ENCODE assay signal across 8 cellular contexts in the genomic region with DNA sequence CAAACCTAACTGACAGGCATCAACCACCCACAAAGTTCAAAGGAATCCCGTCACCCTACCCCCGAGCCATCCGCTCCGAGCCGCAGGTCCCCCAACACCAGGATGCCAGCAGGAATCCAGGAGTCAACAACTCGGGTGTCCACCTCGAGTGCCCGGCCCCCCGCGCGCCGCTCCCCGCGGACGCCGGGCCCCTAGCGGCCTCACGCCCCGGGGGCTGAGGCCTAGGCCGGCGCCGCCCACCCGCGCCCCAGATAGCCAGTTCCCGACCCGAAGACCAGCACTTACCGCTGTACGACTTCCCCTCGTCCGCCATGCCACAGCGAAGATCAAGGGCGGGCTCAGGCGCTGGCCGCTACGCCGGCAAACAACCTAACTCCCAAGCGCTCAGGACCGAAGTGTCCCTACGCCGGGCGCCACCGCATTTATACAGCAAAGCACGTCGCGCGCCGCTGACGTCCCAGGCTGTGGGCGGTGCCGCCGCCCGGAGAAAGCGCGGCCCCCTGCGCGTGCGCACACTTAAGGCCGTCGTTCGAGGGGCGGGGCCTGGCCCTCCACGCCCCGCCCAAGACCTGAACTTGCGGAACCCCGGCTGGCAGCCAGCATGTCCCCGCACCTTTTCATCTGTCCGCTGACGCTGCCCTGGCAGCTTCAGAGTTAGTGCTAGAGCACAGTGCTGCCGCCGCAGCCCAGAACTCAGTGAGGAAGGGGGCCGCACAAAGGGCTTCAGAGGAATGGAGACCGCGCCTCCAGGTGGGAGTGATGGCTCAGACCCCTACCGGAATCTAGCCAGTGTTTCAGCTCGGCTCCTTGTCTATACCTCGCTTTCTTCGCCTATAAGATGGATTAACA. TPM values are rescaled to one million over a fixed set of nuclear protein-coding genes. Genes with fewer than 3 reads are reported as not detected.
DNase-seq lines count a peak whose midpoint lies in the region; ATAC-seq and TF ChIP-seq lines count a peak whose summit lies in the region.

A gene (minus strand): TSS at position 397 of the 849 bp plus-strand sequence. CDS start 84 bp downstream, at position 313.

- peak within 1 kb of the TSS; percentile 59 to 91 for H4K8ac ChIP-seq in IMR-90 (ENCODE audit: low read depth in 2 of 2, low read length in 2 of 2)

- no peaks in the 10 kb centered on the region for H3K27me3 ChIP-seq in IMR-90 (ENCODE audit: control insufficient read depth, insufficient read depth, low read length)

- H3K23ac ChIP-seq in IMR-90 (ENCODE audit: low read depth, low read length) = peak within 1 kb of the TSS; percentile 93

- BruUV-seq in IMR-90 (replicated peaks; lab: Mats Ljungman, UMichigan) = no TSS peak
- no TSS peak for BruUV-seq in OCI-LY7 (replicated peaks; lab: Mats Ljungman, UMichigan)

- peaks cover 26 to 58% of the 10 kb centered on the region in 2 experiments for H3K79me1 ChIP-seq in IMR-90 (ENCODE audit: low read depth in 1 of 2, low read length in 2 of 2)

- DNase-seq in DMS153 (lab: John Stamatoyannopoulos, UW) (peak; percentile 84), IMR-90 (peak; percentile 92), OCI-LY7 (ENCODE audit: low spot score) (peak; percentile 97), activated T-cell treated with anti-CD3 and anti-CD28 coated beads for 1 hour (ENCODE audit: low read depth) (peak; percentile 96), epithelial cell of esophagus (ENCODE audit: low read depth) (peak; percentile 94), mucosa of gallbladder (ENCODE audit: low spot score) (peak; percentile 96)
- peak; percentile 91 for DNase-seq in stimulated activated CD8-positive, alpha-beta memory T cell treated with anti-CD3 and anti-CD28 coated beads, Interleukin-4, amount 100 ng/mL, for 24 hours (ENCODE audit: low read depth)

- no peak for TF ChIP-seq RAD21 in IMR-90 (IDR thresholded peaks at IDR 0.05; ENCODE audit: low read length)

- 1% methylated on average over 49 of the region's 77 CpGs; no CpG with 5 or more reads in 1 of the 2 experiments for WGBS in IMR-90 (ENCODE audit: extremely low coverage in 2 of 2, insufficient read length in 1 of 2), 2 experiments

- H3K4me1 ChIP-seq in IMR-90 (ENCODE audit: control insufficient read depth, insufficient read depth, low read length) = peaks cover 26% of the 10 kb centered on the region
- H3K4me1 ChIP-seq in OCI-LY7 (ENCODE audit: insufficient read depth, low read length, poor library complexity, severe bottlenecking) = peaks cover 31% of the 10 kb centered on the region

- H3K4me3 ChIP-seq in IMR-90 (ENCODE audit: insufficient read depth, low read depth, low read length) (peak within 1 kb of the TSS; percentile 82), OCI-LY7 (ENCODE audit: low read depth, low read length, poor library complexity, severe bottlenecking) (peak within 1 kb of the TSS; percentile 89), epithelial cell of esophagus (ENCODE audit: low read length) (peak within 1 kb of the TSS; percentile 89)

- H4K91ac ChIP-seq in IMR-90 (ENCODE audit: insufficient read depth, low read depth, low read length) = peak within 1 kb of the TSS; percentile 71

- H3K9me3 ChIP-seq in IMR-90 (ENCODE audit: control insufficient read depth, insufficient read depth, low read length) = no peaks in the 10 kb centered on the region
- H3K9me3 ChIP-seq in OCI-LY7 (ENCODE audit: low read length) = no peaks in the 10 kb centered on the region

- H2BK15ac ChIP-seq in IMR-90 (ENCODE audit: low read depth, low read length) = peak within 1 kb of the TSS; percentile 64; the same call in 1 of the 3 replicates

- H2BK20ac ChIP-seq in IMR-90 (ENCODE audit: low read depth, low read length) = 0 out of 2 replicates have a peak within 1 kb of the TSS, but pooled peaks have one; percentile 8

- peak within 1 kb of the TSS; percentile 26 for H3K18ac ChIP-seq in IMR-90 (ENCODE audit: low read depth, low read length)

- peak within 1 kb of the TSS; percentile 99 for H2AFZ ChIP-seq in IMR-90 (replicated peaks; ENCODE audit: low read length, poor library complexity)
- peak within 1 kb of the TSS; percentile 70 for H2AFZ ChIP-seq in OCI-LY7 (ENCODE audit: low read length)

- H4K20me1 ChIP-seq in IMR-90 (ENCODE audit: insufficient read depth, low read length) (peaks cover 18% of the 10 kb centered on the region), OCI-LY7 (ENCODE audit: insufficient read depth, low read length) (peaks cover 8% of the 10 kb centered on the region; the same call in 1 of the 2 replicates)

- intact Hi-C loops in IMR-90 (cut with micrococcal nuclease) (loop anchor here (2.0 kb wide), 1 partner anchor 14 kb away; no protein-coding TSS in a partner anchor), OCI-LY7 (cut with micrococcal nuclease; ENCODE audit: unreplicated experiment) (loop anchor here (1.0 to 2.0 kb wide), 3 partner anchors 18 to 57 kb away; a partner anchor contains a TSS)

- dilution Hi-C loops in IMR-90 (cut with HindIII; ENCODE audit: low sequenced_read_pairs, unreplicated experiment) = no loop called here

- H3K9me1 ChIP-seq in IMR-90 (ENCODE audit: insufficient read depth, low read length) = peaks cover 26% of the 10 kb centered on the region

- H3K79me2 ChIP-seq in OCI-LY7 (ENCODE audit: insufficient read depth, low read depth, low read length) = peaks cover 23% of the 10 kb centered on the region

- peak within 1 kb of the TSS; percentile 91 for H3K4ac ChIP-seq in IMR-90 (ENCODE audit: low read depth, low read length)

- in situ Hi-C loops in IMR-90 (cut with MboI; ENCODE audit: low sequenced_read_pairs) = no loop called here

- H3K27ac ChIP-seq in IMR-90 (ENCODE audit: insufficient read depth, low read length) (peak within 1 kb of the TSS; percentile 71), OCI-LY7 (ENCODE audit: low read depth, low read length, poor library complexity, severe bottlenecking) (peak within 1 kb of the TSS; percentile 77)

- H2BK5ac ChIP-seq in IMR-90 (ENCODE audit: low read depth, low read length, poor library complexity, severe bottlenecking) = peak within 1 kb of the TSS; percentile 86

- TF ChIP-seq CTCF in IMR-90 (conservative IDR thresholded peaks at IDR 0.05; ENCODE audit: low read depth, low read length) = no peak
- TF ChIP-seq CTCF in OCI-LY7 (conservative IDR thresholded peaks at IDR 0.05; ENCODE audit: low read length) = 0 out of 2 replicates have a peak, but pooled peaks have one; percentile 27
- peak; percentile 27 for TF ChIP-seq CTCF in epithelial cell of esophagus (IDR thresholded peaks at IDR 0.05; ENCODE audit: insufficient read depth, low read depth, low read length, missing control alignments)

- H3K9me2 ChIP-seq in OCI-LY7 (ENCODE audit: insufficient read depth, low read length) = no peaks in the 10 kb centered on the region

- POLR2A ChIA-PET in IMR-90 (lab: Charles Lee; ENCODE audit: unreplicated experiment) = interaction anchor here (0.5 to 2.0 kb wide), 5 partner anchors 9 to 36 kb away, joined by 3 to 10 read pairs (median 3); a partner anchor contains a TSS
- POLR2A ChIA-PET in OCI-LY7 (lab: Charles Lee) = interaction anchor here (0.8 to 1.9 kb wide), 12 partner anchors 9 to 214 kb away, joined by 3 to 11 read pairs (median 5); a partner anchor contains a TSS

- CTCF ChIA-PET in IMR-90 (lab: Yijun Ruan, JAX) = interaction anchor here (0.6 to 1.5 kb wide), 3 partner anchors 12 to 90 kb away, joined by 3 to 4 read pairs (median 3); a partner anchor contains a TSS
- CTCF ChIA-PET in OCI-LY7 (lab: Charles Lee; ENCODE audit: unreplicated experiment) = interaction anchor here (0.9 to 1.1 kb wide), 3 partner anchors 11 to 36 kb away, joined by 3 to 4 read pairs (median 3); no protein-coding TSS in a partner anchor

- peak within 1 kb of the TSS; percentile 81 for H3K9ac ChIP-seq in IMR-90 (ENCODE audit: low read depth, low read length)

- TF ChIP-seq POLR2A in IMR-90 (IDR thresholded peaks at IDR 0.05; ENCODE audit: low read depth, low read length) = peak; percentile 100

- H3K4me2 ChIP-seq in IMR-90 (ENCODE audit: low read depth, low read length) (peak within 1 kb of the TSS; percentile 91), OCI-LY7 (ENCODE audit: low read length) (peak within 1 kb of the TSS; percentile 98)

- H3K56ac ChIP-seq in IMR-90 (ENCODE audit: extremely low read depth, insufficient read depth, low read length) = peak within 1 kb of the TSS; percentile 78

- H3K36me3 ChIP-seq in IMR-90 (ENCODE audit: control insufficient read depth, insufficient read depth, low read length) (peaks cover 28% of the 10 kb centered on the region), OCI-LY7 (ENCODE audit: insufficient read depth, low read length) (peaks cover 32% of the 10 kb centered on the region)

- ATAC-seq in GM21528 (IDR thresholded peaks at IDR 0.05; ENCODE audit: low FRiP score, unreplicated experiment) (peak; percentile 73), IMR-90 (ENCODE audit: low read depth) (peak; percentile 87)

- peak within 1 kb of the TSS; percentile 91 for H2AK5ac ChIP-seq in IMR-90 (ENCODE audit: low read depth, low read length)

- H2AK9ac ChIP-seq in IMR-90 (replicated peaks; ENCODE audit: low read depth, low read length, poor library complexity) = peak within 1 kb of the TSS; percentile 99

- peak within 1 kb of the TSS; percentile 58 for H4K5ac ChIP-seq in IMR-90 (ENCODE audit: low read depth, low read length)

- H3K14ac ChIP-seq in IMR-90 (replicated peaks; ENCODE audit: low read depth, low read length) = peak within 1 kb of the TSS; percentile 97

- peak within 1 kb of the TSS; percentile 78 for H2BK120ac ChIP-seq in IMR-90 (ENCODE audit: low read depth, low read length)

TF ChIP-seq in IMR-90, 13 proteins besides CTCF, POLR2A, EP300 and RAD21 (continues in another document):
- no peak for TF ChIP-seq RCOR1 (IDR thresholded peaks at IDR 0.05; ENCODE audit: insufficient replicate concordance, low read length)
- TF ChIP-seq BHLHE40 (IDR thresholded peaks at IDR 0.05; ENCODE audit: low read depth, low read length) = 0 out of 2 replicates have a peak, but pooled peaks have one; percentile 31
- no peak for TF ChIP-seq CEBPB (IDR thresholded peaks at IDR 0.05; ENCODE audit: low read depth, low read length)
- TF ChIP-seq, protein P1, sequence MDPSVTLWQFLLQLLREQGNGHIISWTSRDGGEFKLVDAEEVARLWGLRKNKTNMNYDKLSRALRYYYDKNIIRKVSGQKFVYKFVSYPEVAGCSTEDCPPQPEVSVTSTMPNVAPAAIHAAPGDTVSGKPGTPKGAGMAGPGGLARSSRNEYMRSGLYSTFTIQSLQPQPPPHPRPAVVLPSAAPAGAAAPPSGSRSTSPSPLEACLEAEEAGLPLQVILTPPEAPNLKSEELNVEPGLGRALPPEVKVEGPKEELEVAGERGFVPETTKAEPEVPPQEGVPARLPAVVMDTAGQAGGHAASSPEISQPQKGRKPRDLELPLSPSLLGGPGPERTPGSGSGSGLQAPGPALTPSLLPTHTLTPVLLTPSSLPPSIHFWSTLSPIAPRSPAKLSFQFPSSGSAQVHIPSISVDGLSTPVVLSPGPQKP (IDR thresholded peaks at IDR 0.05; ENCODE audit: borderline replicate concordance, low read depth, low read length) = no peak
- no peak for TF ChIP-seq NFE2L2 (IDR thresholded peaks at IDR 0.05; ENCODE audit: low read depth, low read length)

RNA-seq across cellular contexts. Expression of the gene that starts here (rescaled TPM):
- 26.3 and 27.5 TPM in 2 replicates for total RNA-seq in IMR-90 (2012; rRNA removed)
- 90.4 and 97.4 TPM in 2 replicates for polyA plus RNA-seq in IMR-90 (2012; rRNA removed)
- 43.9 and 49.0 TPM in 2 replicates for polyA plus RNA-seq in IMR-90 (2012; cell fraction: cytosol; rRNA removed)
- polyA plus RNA-seq in IMR-90 (2012; cell fraction: nucleus; rRNA removed; ENCODE audit: low replicate concordance) = 354 and 360 TPM in 2 replicates
- 35.1 and 53.3 TPM in 2 replicates for total RNA-seq in OCI-LY7 (2014; rRNA removed; shearing (Covaris generic))
- total RNA-seq in OCI-LY7 (2022) = 50.5 and 62.0 TPM in 2 replicates
- total RNA-seq in mucosa of gallbladder = 85.7 TPM

Comparison
In these comparisons a context has a peak if more than half of its experiments do, and no peak if none do; other contexts are left out.
1. Peak in every context shown above with its lines: DNase-seq, ATAC-seq, H3K4me3 ChIP-seq and H3K27ac ChIP-seq.